In genomic region chr16:10256855-10257641, GRCh38 we compare ENCODE assay signal across 8 cellular contexts.
DNase-seq lines count a peak whose midpoint lies in the region; TF ChIP-seq lines count a peak whose summit lies in the region.

No MANE protein-coding gene starts in this region.

- H3K9me3 ChIP-seq in esophagus muscularis mucosa: no peaks in the 10 kb centered on the region
- H3K9me3 ChIP-seq in ovary: no peaks in the 10 kb centered on the region
- no peaks in the 10 kb centered on the region for H3K9me3 ChIP-seq in uterus

- TF ChIP-seq CTCF in AG09309 (IDR thresholded peaks at IDR 0.05; ENCODE audit: control insufficient read depth, insufficient read depth, low read depth, low read length, missing control alignments): peak; percentile 90
- TF ChIP-seq CTCF in esophagus muscularis mucosa (IDR thresholded peaks at IDR 0.05): peak; percentile 49 to 82 (median 64)
- peak in 1 of 3 donors; percentile 29 for TF ChIP-seq CTCF in ovary (IDR thresholded peaks at IDR 0.05)
- TF ChIP-seq CTCF in uterus (IDR thresholded peaks at IDR 0.05): peak; percentile 47 to 60 (median 51)

- H3K27ac ChIP-seq in esophagus muscularis mucosa (replicated peaks in 1 of 4) (no peak overlapping the region), ovary (no peak overlapping the region), uterus (no peak overlapping the region)

- TF ChIP-seq EP300 in esophagus muscularis mucosa (IDR thresholded peaks at IDR 0.05) (no peak), ovary (IDR thresholded peaks at IDR 0.05) (no peak)

- intact Hi-C loops in esophagus muscularis mucosa (cut with DNase I) (loop anchor here (2.0 kb wide), 1 partner anchor 480 kb away; no protein-coding TSS in a partner anchor), ovary (cut with DNase I) (loop anchor here in 2 of 4 donors (10.0 kb wide), 1 partner anchor 248 kb away; no protein-coding TSS in a partner anchor), uterus (cut with DNase I; ENCODE audit: low total_unique reads) (no loop called here)

- TF ChIP-seq POLR2A in esophagus muscularis mucosa (IDR thresholded peaks at IDR 0.05; ENCODE audit: low read depth) (no peak), ovary (IDR thresholded peaks at IDR 0.05) (no peak), uterus (IDR thresholded peaks at IDR 0.05) (no peak)

- DNase-seq in AG09309 (ENCODE audit: low read depth) (no peak), GM19238 (ENCODE audit: insufficient read length, low spot score) (peak; percentile 72), NCI-H69 (lab: John Stamatoyannopoulos, UW) (peak; percentile 22), activated T-cell treated with anti-CD3 and anti-CD28 coated beads for 1 hour (ENCODE audit: low read depth) (peak; percentile 35), esophagus muscularis mucosa (ENCODE audit: extremely low spot score) (no peak), ovary (peak in 3 of 5 donors; percentile 9 to 33 (median 19)), uterus (peak in 1 of 2 donors; percentile 13), NCI-H345 treated with DMSO at 0.1 percent for 48 hours (lab: John Stamatoyannopoulos, UW; ENCODE audit: unreplicated experiment) (no peak)

- WGBS in esophagus muscularis mucosa: 21% methylated on average over 15 of the region's 15 CpGs
- 18 to 27% (median 21%) methylated on average over 14 to 15 of the region's 15 CpGs for WGBS in ovary, 3 donors

- H3K4me3 ChIP-seq in AG09309 (ENCODE audit: control insufficient read depth, low read depth, low read length) (no peak overlapping the region), esophagus muscularis mucosa (no peak overlapping the region), ovary (no peak overlapping the region), uterus (no peak overlapping the region)

- H3K27me3 ChIP-seq in esophagus muscularis mucosa (peaks cover 0 to 30% (median 0%) of the 10 kb centered on the region in 4 donors), ovary (no peaks in the 10 kb centered on the region), uterus (no peaks in the 10 kb centered on the region)

- H3K4me1 ChIP-seq in esophagus muscularis mucosa (peaks cover 0 to 5% (median 0%) of the 10 kb centered on the region in 4 donors), ovary (ENCODE audit: insufficient read depth) (no peaks in the 10 kb centered on the region), uterus (no peaks in the 10 kb centered on the region)

- H3K36me3 ChIP-seq in esophagus muscularis mucosa: no peaks in the 10 kb centered on the region
- H3K36me3 ChIP-seq in ovary: no peaks in the 10 kb centered on the region
- H3K36me3 ChIP-seq in uterus: no peaks in the 10 kb centered on the region

Comparison
In these comparisons a context has a peak if more than half of its experiments do, and no peak if none do; other contexts are left out.
1. DNase-seq: peak in GM19238 (single experiment), NCI-H69 (single experiment), activated T-cell treated with anti-CD3 and anti-CD28 coated beads for 1 hour (single experiment) and ovary (3 of 5); none in AG09309 (single experiment), esophagus muscularis mucosa (single experiment) and NCI-H345 treated with DMSO at 0.1 percent for 48 hours (single experiment).